1 cellular context compared by ENCODE assay signal in genomic region chr17:75524971-75525805, GRCh38.
A peak's percentile ranks its signal among the peaks of the same experiment; 100 is the strongest.
TF ChIP-seq lines count a peak whose summit lies in the region.

Gene LLGL2 (plus strand): TSS chr17:75525697. CDS start chr17:75543427, 17,730 bp downstream.

TF ChIP-seq in HepG2, 621 proteins besides CTCF, POLR2A, EP300 and RAD21 (continued from another document and continues in another):
- TF ChIP-seq NR2F1 (CRISPR knock-in tag; IDR thresholded peaks at IDR 0.05) (no peak), MAX (IDR thresholded peaks at IDR 0.05) (peak; percentile 71; the same call in 1 of the 2 replicates), GABPB1 (CRISPR knock-in tag; IDR thresholded peaks at IDR 0.05) (peak; percentile 82), HBP1 (CRISPR knock-in tag; IDR thresholded peaks at IDR 0.05; ENCODE audit: low read depth) (peak; percentile 80), ERF (CRISPR knock-in tag; IDR thresholded peaks at IDR 0.05) (peak; percentile 72; the same call in 1 of the 2 replicates), ARNT (IDR thresholded peaks at IDR 0.05) (no peak), ATF7 (IDR thresholded peaks at IDR 0.05) (no peak), ATF7 (CRISPR knock-in tag; IDR thresholded peaks at IDR 0.05) (no peak), MIER2 (CRISPR knock-in tag; IDR thresholded peaks at IDR 0.05) (peak; percentile 13; the same call in 1 of the 2 replicates), RFX1 (IDR thresholded peaks at IDR 0.05) (no peak), HOXD1 (CRISPR knock-in tag; IDR thresholded peaks at IDR 0.05) (peak; percentile 85; the same call in 1 of the 2 replicates), CCAR2 (optimal IDR thresholded peaks at IDR 0.05; ENCODE audit: low read depth, low read length) (no peak), ZNF10 (CRISPR knock-in tag; IDR thresholded peaks at IDR 0.05; ENCODE audit: borderline replicate concordance, low read depth) (no peak), THAP7 (CRISPR knock-in tag; IDR thresholded peaks at IDR 0.05) (no peak), TRIM24 (CRISPR knock-in tag; IDR thresholded peaks at IDR 0.05) (no peak), HNF4G (IDR thresholded peaks at IDR 0.05; ENCODE audit: borderline replicate concordance, low read depth, low read length) (no peak), HNF4G (CRISPR knock-in tag; IDR thresholded peaks at IDR 0.05; ENCODE audit: borderline replicate concordance, low read depth) (peak; percentile 24; the same call in 1 of the 2 replicates), ZNF501 (CRISPR knock-in tag; IDR thresholded peaks at IDR 0.05) (peak; percentile 87; the same call in 1 of the 2 replicates), HOXA3 (CRISPR knock-in tag; IDR thresholded peaks at IDR 0.05) (peak; percentile 55), GFI1 (CRISPR knock-in tag; IDR thresholded peaks at IDR 0.05; ENCODE audit: borderline replicate concordance) (peak; percentile 84), ZNF574 (CRISPR knock-in tag; IDR thresholded peaks at IDR 0.05) (peak; percentile 87), GTF2F1 (IDR thresholded peaks at IDR 0.05; ENCODE audit: low read length) (no peak), CBX2 (IDR thresholded peaks at IDR 0.05; ENCODE audit: low read depth, low read length) (no peak), CBX2 (CRISPR knock-in tag; IDR thresholded peaks at IDR 0.05; ENCODE audit: low read depth) (0 out of 2 replicates have a peak, but pooled peaks have one; percentile 22), MYPOP (CRISPR knock-in tag; IDR thresholded peaks at IDR 0.05) (peak; percentile 92), PHF20 (CRISPR knock-in tag; IDR thresholded peaks at IDR 0.05) (peak; percentile 14; the same call in 1 of the 2 replicates), ZFP36L2 (CRISPR knock-in tag; IDR thresholded peaks at IDR 0.05) (peak; percentile 35; the same call in 1 of the 2 replicates), ONECUT2 (CRISPR knock-in tag; IDR thresholded peaks at IDR 0.05) (0 out of 2 replicates have a peak, but pooled peaks have one; percentile 7), ZBTB33 (CRISPR knock-in tag; IDR thresholded peaks at IDR 0.05) (peak; percentile 57; the same call in 1 of the 2 replicates), ZNF639 (CRISPR knock-in tag; conservative IDR thresholded peaks at IDR 0.05) (0 out of 2 replicates have a peak, but pooled peaks have one; percentile 78), ATF2 (CRISPR knock-in tag; IDR thresholded peaks at IDR 0.05) (peak; percentile 23; the same call in 1 of the 2 replicates), ZNF253 (CRISPR knock-in tag; IDR thresholded peaks at IDR 0.05; ENCODE audit: borderline replicate concordance) (no peak), NR2F2 (IDR thresholded peaks at IDR 0.05; ENCODE audit: borderline replicate concordance, low read depth) (peak; percentile 14; the same call in 1 of the 2 replicates), KDM3A (CRISPR knock-in tag; IDR thresholded peaks at IDR 0.05; ENCODE audit: low read depth) (0 out of 2 replicates have a peak, but pooled peaks have one; percentile 76), NFE2 (CRISPR knock-in tag; IDR thresholded peaks at IDR 0.05) (no peak), SP5 (CRISPR knock-in tag; IDR thresholded peaks at IDR 0.05; ENCODE audit: borderline replicate concordance, low read depth) (no peak; the same call in none of the 2 replicates), ZNF746 (CRISPR knock-in tag; IDR thresholded peaks at IDR 0.05) (peak; percentile 71; the same call in 1 of the 2 replicates), NR2C2 (CRISPR knock-in tag; IDR thresholded peaks at IDR 0.05; ENCODE audit: borderline replicate concordance) (no peak; the same call in 1 of the 2 replicates), ZNF337 (CRISPR knock-in tag; IDR thresholded peaks at IDR 0.05; ENCODE audit: borderline replicate concordance, low read depth) (no peak), ZFP36 (IDR thresholded peaks at IDR 0.05; ENCODE audit: borderline replicate concordance, low read depth, low read length, partially characterized antibody) (no peak), ZNF143 (CRISPR knock-in tag; IDR thresholded peaks at IDR 0.05) (no peak), ZNF616 (CRISPR knock-in tag; IDR thresholded peaks at IDR 0.05; ENCODE audit: low read depth) (peak; percentile 85), ZNF124 (CRISPR knock-in tag; IDR thresholded peaks at IDR 0.05) (no peak; the same call in 1 of the 2 replicates), NFYC (CRISPR knock-in tag; IDR thresholded peaks at IDR 0.05) (no peak), ZNF644 (CRISPR knock-in tag; IDR thresholded peaks at IDR 0.05; ENCODE audit: low read depth) (no peak), SETDB1 (CRISPR knock-in tag; IDR thresholded peaks at IDR 0.05; ENCODE audit: borderline replicate concordance) (0 out of 2 replicates have a peak, but pooled peaks have one; percentile 23), HNRNPK (IDR thresholded peaks at IDR 0.05; ENCODE audit: low read depth, low read length, poor library complexity, severe bottlenecking) (peak; percentile 76), MTA1 (CRISPR knock-in tag; IDR thresholded peaks at IDR 0.05; ENCODE audit: borderline replicate concordance) (peak; percentile 89), GATAD2A (CRISPR knock-in tag; IDR thresholded peaks at IDR 0.05) (no peak; the same call in 1 of the 2 replicates), ZNF549 (CRISPR knock-in tag; IDR thresholded peaks at IDR 0.05) (no peak), MXD4 (CRISPR knock-in tag; IDR thresholded peaks at IDR 0.05) (peak; percentile 88; the same call in 1 of the 2 replicates), ZNF382 (CRISPR knock-in tag; IDR thresholded peaks at IDR 0.05; ENCODE audit: borderline replicate concordance) (no peak), PPARG (CRISPR knock-in tag; conservative IDR thresholded peaks at IDR 0.05) (no peak; the same call in 1 of the 2 replicates), ZNF468 (CRISPR knock-in tag; IDR thresholded peaks at IDR 0.05) (peak; percentile 70; the same call in 1 of the 2 replicates), ZNF331 (CRISPR knock-in tag; IDR thresholded peaks at IDR 0.05) (peak; percentile 50; the same call in 1 of the 2 replicates), SP4 (CRISPR knock-in tag; IDR thresholded peaks at IDR 0.05) (peak; percentile 56), DR1 (CRISPR knock-in tag; IDR thresholded peaks at IDR 0.05) (0 out of 2 replicates have a peak, but pooled peaks have one; percentile 19), PLSCR1 (CRISPR knock-in tag; IDR thresholded peaks at IDR 0.05; ENCODE audit: borderline replicate concordance) (no peak), KDM5B (CRISPR knock-in tag; IDR thresholded peaks at IDR 0.05; ENCODE audit: borderline replicate concordance) (peak; percentile 80; the same call in 1 of the 2 replicates), MXI1 (IDR thresholded peaks at IDR 0.05; ENCODE audit: borderline replicate concordance, low read depth, low read length) (peak; percentile 71; the same call in 2 of the 3 replicates), KLF15 (CRISPR knock-in tag; IDR thresholded peaks at IDR 0.05; ENCODE audit: borderline replicate concordance) (peak; percentile 46; the same call in 1 of the 2 replicates)
